1 cellular context compared by ENCODE assay signal in genomic region chr17:73644145-73645049, GRCh38.
TF ChIP-seq lines count a peak whose summit lies in the region.

A gene with protein sequence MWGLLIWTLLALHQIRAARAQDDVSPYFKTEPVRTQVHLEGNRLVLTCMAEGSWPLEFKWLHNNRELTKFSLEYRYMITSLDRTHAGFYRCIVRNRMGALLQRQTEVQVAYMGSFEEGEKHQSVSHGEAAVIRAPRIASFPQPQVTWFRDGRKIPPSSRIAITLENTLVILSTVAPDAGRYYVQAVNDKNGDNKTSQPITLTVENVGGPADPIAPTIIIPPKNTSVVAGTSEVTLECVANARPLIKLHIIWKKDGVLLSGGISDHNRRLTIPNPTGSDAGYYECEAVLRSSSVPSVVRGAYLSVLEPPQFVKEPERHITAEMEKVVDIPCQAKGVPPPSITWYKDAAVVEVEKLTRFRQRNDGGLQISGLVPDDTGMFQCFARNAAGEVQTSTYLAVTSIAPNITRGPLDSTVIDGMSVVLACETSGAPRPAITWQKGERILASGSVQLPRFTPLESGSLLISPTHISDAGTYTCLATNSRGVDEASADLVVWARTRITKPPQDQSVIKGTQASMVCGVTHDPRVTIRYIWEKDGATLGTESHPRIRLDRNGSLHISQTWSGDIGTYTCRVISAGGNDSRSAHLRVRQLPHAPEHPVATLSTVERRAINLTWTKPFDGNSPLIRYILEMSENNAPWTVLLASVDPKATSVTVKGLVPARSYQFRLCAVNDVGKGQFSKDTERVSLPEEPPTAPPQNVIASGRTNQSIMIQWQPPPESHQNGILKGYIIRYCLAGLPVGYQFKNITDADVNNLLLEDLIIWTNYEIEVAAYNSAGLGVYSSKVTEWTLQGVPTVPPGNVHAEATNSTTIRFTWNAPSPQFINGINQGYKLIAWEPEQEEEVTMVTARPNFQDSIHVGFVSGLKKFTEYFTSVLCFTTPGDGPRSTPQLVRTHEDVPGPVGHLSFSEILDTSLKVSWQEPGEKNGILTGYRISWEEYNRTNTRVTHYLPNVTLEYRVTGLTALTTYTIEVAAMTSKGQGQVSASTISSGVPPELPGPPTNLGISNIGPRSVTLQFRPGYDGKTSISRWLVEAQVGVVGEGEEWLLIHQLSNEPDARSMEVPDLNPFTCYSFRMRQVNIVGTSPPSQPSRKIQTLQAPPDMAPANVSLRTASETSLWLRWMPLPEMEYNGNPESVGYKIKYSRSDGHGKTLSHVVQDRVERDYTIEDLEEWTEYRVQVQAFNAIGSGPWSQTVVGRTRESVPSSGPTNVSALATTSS (N-terminal part only) (minus strand): TSS chr17:73644445. CDS start chr17:73644088, 357 bp downstream.

TF ChIP-seq in GM23338, 12 proteins besides CTCF, POLR2A, EP300 and RAD21 (continued from another document):
- TF ChIP-seq ZNF462 (CRISPR knock-in tag; IDR thresholded peaks at IDR 0.05): no peak
- TF ChIP-seq, protein P1, sequence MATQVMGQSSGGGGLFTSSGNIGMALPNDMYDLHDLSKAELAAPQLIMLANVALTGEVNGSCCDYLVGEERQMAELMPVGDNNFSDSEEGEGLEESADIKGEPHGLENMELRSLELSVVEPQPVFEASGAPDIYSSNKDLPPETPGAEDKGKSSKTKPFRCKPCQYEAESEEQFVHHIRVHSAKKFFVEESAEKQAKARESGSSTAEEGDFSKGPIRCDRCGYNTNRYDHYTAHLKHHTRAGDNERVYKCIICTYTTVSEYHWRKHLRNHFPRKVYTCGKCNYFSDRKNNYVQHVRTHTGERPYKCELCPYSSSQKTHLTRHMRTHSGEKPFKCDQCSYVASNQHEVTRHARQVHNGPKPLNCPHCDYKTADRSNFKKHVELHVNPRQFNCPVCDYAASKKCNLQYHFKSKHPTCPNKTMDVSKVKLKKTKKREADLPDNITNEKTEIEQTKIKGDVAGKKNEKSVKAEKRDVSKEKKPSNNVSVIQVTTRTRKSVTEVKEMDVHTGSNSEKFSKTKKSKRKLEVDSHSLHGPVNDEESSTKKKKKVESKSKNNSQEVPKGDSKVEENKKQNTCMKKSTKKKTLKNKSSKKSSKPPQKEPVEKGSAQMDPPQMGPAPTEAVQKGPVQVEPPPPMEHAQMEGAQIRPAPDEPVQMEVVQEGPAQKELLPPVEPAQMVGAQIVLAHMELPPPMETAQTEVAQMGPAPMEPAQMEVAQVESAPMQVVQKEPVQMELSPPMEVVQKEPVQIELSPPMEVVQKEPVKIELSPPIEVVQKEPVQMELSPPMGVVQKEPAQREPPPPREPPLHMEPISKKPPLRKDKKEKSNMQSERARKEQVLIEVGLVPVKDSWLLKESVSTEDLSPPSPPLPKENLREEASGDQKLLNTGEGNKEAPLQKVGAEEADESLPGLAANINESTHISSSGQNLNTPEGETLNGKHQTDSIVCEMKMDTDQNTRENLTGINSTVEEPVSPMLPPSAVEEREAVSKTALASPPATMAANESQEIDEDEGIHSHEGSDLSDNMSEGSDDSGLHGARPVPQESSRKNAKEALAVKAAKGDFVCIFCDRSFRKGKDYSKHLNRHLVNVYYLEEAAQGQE (IDR thresholded peaks at IDR 0.05; ENCODE audit: unreplicated experiment): no peak
- TF ChIP-seq JUNB (IDR thresholded peaks at IDR 0.05; ENCODE audit: unreplicated experiment): no peak
- no peak for TF ChIP-seq EZH2phosphoT487 (IDR thresholded peaks at IDR 0.05; ENCODE audit: unreplicated experiment)
- TF ChIP-seq EZH2 (IDR thresholded peaks at IDR 0.05; ENCODE audit: low read depth, unreplicated experiment): no peak
- TF ChIP-seq CREB1 (CRISPR knock-in tag; IDR thresholded peaks at IDR 0.05; ENCODE audit: low read depth): no peak
- TF ChIP-seq, protein P2, sequence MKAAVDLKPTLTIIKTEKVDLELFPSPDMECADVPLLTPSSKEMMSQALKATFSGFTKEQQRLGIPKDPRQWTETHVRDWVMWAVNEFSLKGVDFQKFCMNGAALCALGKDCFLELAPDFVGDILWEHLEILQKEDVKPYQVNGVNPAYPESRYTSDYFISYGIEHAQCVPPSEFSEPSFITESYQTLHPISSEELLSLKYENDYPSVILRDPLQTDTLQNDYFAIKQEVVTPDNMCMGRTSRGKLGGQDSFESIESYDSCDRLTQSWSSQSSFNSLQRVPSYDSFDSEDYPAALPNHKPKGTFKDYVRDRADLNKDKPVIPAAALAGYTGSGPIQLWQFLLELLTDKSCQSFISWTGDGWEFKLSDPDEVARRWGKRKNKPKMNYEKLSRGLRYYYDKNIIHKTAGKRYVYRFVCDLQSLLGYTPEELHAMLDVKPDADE (IDR thresholded peaks at IDR 0.05): no peak
- no peak for TF ChIP-seq NANOG (IDR thresholded peaks at IDR 0.05; ENCODE audit: borderline replicate concordance)
